ENCODE assay signal across 1 cellular context in genomic region chr19:51470966-51471365, GRCh38.
A peak's percentile ranks its signal among the peaks of the same experiment; 100 is the strongest.
TF ChIP-seq lines count a peak whose summit lies in the region.

No MANE protein-coding gene starts in this region.

TF ChIP-seq in K562, 482 proteins besides CTCF, POLR2A, EP300 and RAD21 (continued from another document):
- no peak for TF ChIP-seq RERE (CRISPR knock-in tag; IDR thresholded peaks at IDR 0.05; ENCODE audit: borderline replicate concordance)
- TF ChIP-seq HDAC3 (IDR thresholded peaks at IDR 0.05; ENCODE audit: borderline replicate concordance, partially characterized antibody), result peak; percentile 19
